ENCODE assay signal across 18 cellular contexts in the genomic region with DNA sequence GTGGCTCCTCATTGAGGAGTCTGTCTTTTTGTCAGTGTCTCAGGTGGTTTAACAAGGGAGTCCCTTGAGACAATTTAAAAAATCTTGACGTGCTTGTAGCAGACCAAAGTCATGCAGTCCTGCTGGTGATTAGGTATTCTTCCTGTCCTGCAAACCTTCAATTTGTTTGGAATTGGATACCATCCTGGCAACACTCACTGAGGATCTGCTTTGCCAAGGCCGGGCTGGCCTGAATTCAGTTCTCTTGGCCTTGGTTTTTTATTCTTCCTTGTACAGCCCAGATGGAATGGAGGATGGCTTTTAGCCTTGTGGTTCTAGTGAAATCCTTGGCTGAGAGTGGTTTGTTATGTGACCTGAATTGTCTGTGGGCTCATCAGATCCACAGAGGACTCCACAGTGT.
DNase-seq lines count a peak whose midpoint lies in the region; ATAC-seq, FAIRE-seq and TF ChIP-seq lines count a peak whose summit lies in the region.
"Had no signal": no experiment of that assay in that cellular context is flagged by ENCODE, and none has a peak within 500 bp of the region (broad histone marks: within the 10 kb centered on the region; RNA-seq: fewer than 3 reads in every experiment).

No MANE protein-coding gene starts in this region.

- H3K27me3 ChIP-seq in right cardiac atrium (ENCODE audit: control insufficient read depth, insufficient read depth) (no peaks in the 10 kb centered on the region), sigmoid colon (no peaks in the 10 kb centered on the region)

- TF ChIP-seq EP300 in sigmoid colon (IDR thresholded peaks at IDR 0.05) = no peak

- FAIRE-seq in GM18507 (lab: Jason Lieb, UNC) = peak; percentile 35
- FAIRE-seq: D721Med, K562 had no signal

- ATAC-seq in right cardiac atrium = peak; percentile 70 to 88
- no peak for ATAC-seq in GM19397 (IDR thresholded peaks at IDR 0.05; ENCODE audit: unreplicated experiment)
- no peak for ATAC-seq in GM21528 (IDR thresholded peaks at IDR 0.05; ENCODE audit: low FRiP score, unreplicated experiment)
- no peak for ATAC-seq in HG02759 (IDR thresholded peaks at IDR 0.05; ENCODE audit: unreplicated experiment)
- ATAC-seq: activated CD4-positive, CD25-positive, alpha-beta regulatory T cell treated with anti-CD3 and anti-CD28 coated beads, Interleukin-2, amount 50 U/mL, for 24 hours; K562; natural killer cell had no signal

- peak overlapping the region; percentile 76 for H3K27ac ChIP-seq in right cardiac atrium (ENCODE audit: low read length)
- H3K27ac ChIP-seq in sigmoid colon = peak overlapping the region; percentile 50 to 70 (median 57)

- 27% methylated on average over 2 of the region's 2 CpGs for WGBS in right cardiac atrium
- 64 to 85% methylated on average over 2 of the region's 2 CpGs for WGBS in sigmoid colon, 2 donors

- H3K36me3 ChIP-seq in sigmoid colon = no peaks in the 10 kb centered on the region
- H3K36me3 ChIP-seq: HAP-1 had no signal

- TF ChIP-seq CTCF in sigmoid colon (IDR thresholded peaks at IDR 0.05) = no peak

- no peak for TF ChIP-seq POLR2A in sigmoid colon (IDR thresholded peaks at IDR 0.05)

- H3K4me1 ChIP-seq in right cardiac atrium (ENCODE audit: control insufficient read depth, insufficient read depth, low read length) (peaks cover 11% of the 10 kb centered on the region), sigmoid colon (peaks cover 0 to 40% (median 29%) of the 10 kb centered on the region in 4 donors)

- H3K9me3 ChIP-seq in right cardiac atrium (ENCODE audit: control insufficient read depth, low read length) (no peaks in the 10 kb centered on the region), sigmoid colon (no peaks in the 10 kb centered on the region)
- H3K9me3 ChIP-seq: HAP-1 had no signal

- H3K4me3 ChIP-seq in right cardiac atrium (ENCODE audit: low read length) (no peak overlapping the region), sigmoid colon (no peak overlapping the region)
- H3K4me3 ChIP-seq: HAP-1, K562 had no signal

- no peak for DNase-seq in GM18507 (ENCODE audit: extremely low spot score, insufficient read length, low read depth)
- peak; percentile 45 for DNase-seq in astrocyte of the hippocampus (ENCODE audit: low read depth, low spot score)
- peak; percentile 52 to 82 (median 81) for DNase-seq in right cardiac atrium
- no peak for DNase-seq in sigmoid colon
- no peak for DNase-seq in GM19238 (ENCODE audit: insufficient read length, low spot score)
- DNase-seq: kidney glomerular epithelial cell; natural killer cell; NCI-H1417 treated with DMSO at 0.1 percent for 48 hours; NCI-H510A treated with DMSO at 0.1 percent for 48 hours; stimulated activated naive CD4-positive, alpha-beta T cell; SW 1271 had no signal

- intact Hi-C loops in right cardiac atrium (cut with DNase I) (no loop called here), sigmoid colon (cut with DNase I) (no loop called here)

Comparison
In these comparisons a context has a peak if more than half of its experiments do, and no peak if none do; other contexts are left out.
1. DNase-seq: peak in astrocyte of the hippocampus (single experiment) and right cardiac atrium (3 of 3); none in GM18507 (single experiment), sigmoid colon (single experiment) and GM19238 (single experiment).
2. ATAC-seq: peak in right cardiac atrium (2 of 2); none in GM19397 (single experiment), GM21528 (single experiment) and HG02759 (single experiment).